In the genomic region with DNA sequence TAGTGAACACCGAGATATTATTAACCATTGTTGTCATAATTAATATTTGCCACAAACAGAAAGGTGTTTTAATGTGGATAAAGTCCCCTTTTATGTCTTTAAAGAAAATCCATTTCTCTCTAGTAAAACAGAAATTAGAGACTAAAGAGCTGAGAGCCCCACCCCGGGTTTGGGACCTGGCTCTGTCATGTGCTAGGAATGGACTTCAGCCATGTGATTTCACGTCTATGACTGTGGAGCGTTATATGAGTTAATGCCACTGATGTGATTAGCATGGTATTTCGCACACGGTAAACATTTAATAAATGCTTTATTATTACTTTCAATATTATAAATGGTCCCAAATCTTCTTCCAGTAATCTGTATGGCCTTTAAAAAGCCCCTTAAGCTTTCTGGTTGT, we compare ENCODE assay signal across 23 cellular contexts.
"Had no signal": no experiment of that assay in that cellular context is flagged by ENCODE, and none has a peak within 500 bp of the region (broad histone marks: within the 10 kb centered on the region; RNA-seq: fewer than 3 reads in every experiment).

No MANE protein-coding gene starts in this region.

- H3K9me3 ChIP-seq: stomach, suprapubic skin, testis, thoracic aorta, thyroid gland, tibial artery, tibial nerve, transverse colon, upper lobe of left lung, upper lobe of right lung, uterus, vagina had no signal

- H3K27me3 ChIP-seq: stomach, suprapubic skin, testis, thyroid gland, tibial artery, tibial nerve, transverse colon, upper lobe of left lung, upper lobe of right lung, uterus, vagina had no signal

- H3K36me3 ChIP-seq: stomach, suprapubic skin, thoracic aorta, thyroid gland, tibial artery, tibial nerve, transverse colon, upper lobe of left lung, upper lobe of right lung, uterus, vagina had no signal

- H3K4me3 ChIP-seq: stomach, suprapubic skin, testis, thoracic aorta, thyroid gland, tibial artery, tibial nerve, transverse colon, upper lobe of left lung, upper lobe of right lung, uterus, vagina had no signal

- DNase-seq: stimulated activated CD4-positive, alpha-beta T cell treated with anti-CD3 and anti-CD28 coated beads, Interleukin-2, amount 100 ng/mL, for 48 hours; stimulated activated CD4-positive, alpha-beta T cell treated with anti-CD3 and anti-CD28 coated beads, Interleukin-4, amount 100 ng/mL, for 1 hour; stimulated activated CD4-positive, alpha-beta T cell treated with anti-CD3 and anti-CD28 coated beads, Interleukin-4, amount 100 ng/mL, for 24 hours; stimulated activated CD4-positive, alpha-beta T cell treated with anti-CD3 and anti-CD28 coated beads, Interleukin-4, amount 100 ng/mL, for 4 hours; stimulated activated CD8-positive, alpha-beta memory T cell treated with anti-CD3 and anti-CD28 coated beads, Interleukin-4, amount 100 ng/mL, for 48 hours; stimulated activated naive B cell treated with anti-CD40 and anti-IgM and Interleukin-4, amounts not matched to agents 10 μg/mL and 1 μg/mL and 100 μg/mL, for 72 hours; stimulated activated naive CD4-positive, alpha-beta T cell; stimulated activated naive CD4-positive, alpha-beta T cell treated with Interleukin-2 at 50 U/mL for 16 hours; stimulated activated naive CD8-positive, alpha-beta T cell treated with anti-CD3 and anti-CD28 coated beads, Interleukin-15, amount 100 ng/mL, for 72 hours; stimulated activated naive CD8-positive, alpha-beta T cell treated with anti-CD3 and anti-CD28 coated beads, Interleukin-15, Interleukin-2, amounts not matched to agents 100 U/mL and 50 U/mL, for 24 hours; stomach; substantia nigra; testis; thyroid gland; tibial artery; transverse colon; upper lobe of left lung; upper lobe of right lung; uterus had no signal

- H3K4me1 ChIP-seq: stomach, suprapubic skin, testis, thyroid gland, tibial artery, tibial nerve, transverse colon, upper lobe of left lung, upper lobe of right lung, uterus, vagina had no signal

- H3K27ac ChIP-seq: stomach, suprapubic skin, testis, thoracic aorta, thyroid gland, tibial artery, tibial nerve, transverse colon, upper lobe of left lung, upper lobe of right lung, uterus, vagina had no signal
